ENCODE assay signal across 2 cellular contexts in genomic region chr1:229124471-229125198, GRCh38.
TF ChIP-seq lines count a peak whose summit lies in the region.

No MANE protein-coding gene starts in this region.

TF ChIP-seq in liver, 16 proteins besides CTCF, POLR2A, EP300 and RAD21:
- TF ChIP-seq NR2F2 (IDR thresholded peaks at IDR 0.05) (no peak), MAX (IDR thresholded peaks at IDR 0.05) (peak; percentile 52), YY1 (IDR thresholded peaks at IDR 0.05) (peak; percentile 94), SP1 (IDR thresholded peaks at IDR 0.05) (peak; percentile 83), ATF3 (IDR thresholded peaks at IDR 0.05) (no peak), HNF4G (IDR thresholded peaks at IDR 0.05) (peak; percentile 10), RXRA (IDR thresholded peaks at IDR 0.05) (peak; percentile 46 to 66), HNF4A (conservative IDR thresholded peaks at IDR 0.05) (peak; percentile 65 to 73), EGR1 (IDR thresholded peaks at IDR 0.05; ENCODE audit: low read depth in 2 of 2) (peak in 1 of 2 donors; percentile 48), REST (IDR thresholded peaks at IDR 0.05) (peak; percentile 85), ZBTB33 (IDR thresholded peaks at IDR 0.05) (peak; percentile 42), JUND (IDR thresholded peaks at IDR 0.05) (peak; percentile 36 to 61), TAF1 (conservative IDR thresholded peaks at IDR 0.05) (peak; percentile 50), FOXA1 (IDR thresholded peaks at IDR 0.05) (no peak), GABPA (IDR thresholded peaks at IDR 0.05 in 1 of 2, conservative IDR thresholded peaks at IDR 0.05 in 1 of 2) (no peak), FOXA2 (IDR thresholded peaks at IDR 0.05) (peak; percentile 21)

TF ChIP-seq in GM12891, 5 proteins besides CTCF, POLR2A, EP300 and RAD21:
- no peak for TF ChIP-seq POLR2AphosphoS5 (IDR thresholded peaks at IDR 0.05; ENCODE audit: low read depth, low read length)
- TF ChIP-seq TAF1 (IDR thresholded peaks at IDR 0.05; ENCODE audit: low read depth, low read length): no peak
- no peak for TF ChIP-seq SPI1 (IDR thresholded peaks at IDR 0.05; ENCODE audit: low read depth, low read length)
- no peak for TF ChIP-seq POU2F2 (IDR thresholded peaks at IDR 0.05; ENCODE audit: low read depth, low read length)
- no peak for TF ChIP-seq PAX5 (IDR thresholded peaks at IDR 0.05; ENCODE audit: insufficient read depth, low read length, severe bottlenecking)
